In genomic region chr11:7574491-7575129, GRCh38 we compare ENCODE assay signal across 19 cellular contexts.
DNase-seq lines count a peak whose midpoint lies in the region; TF ChIP-seq lines count a peak whose summit lies in the region.
"Had no signal": no experiment of that assay in that cellular context is flagged by ENCODE, and none has a peak within 500 bp of the region (broad histone marks: within the 10 kb centered on the region; RNA-seq: fewer than 3 reads in every experiment).

No MANE protein-coding gene starts in this region.

- peaks cover 52% of the 10 kb centered on the region for H3K27me3 Mint-ChIP-seq in activated CD4-positive, alpha-beta T cell treated with anti-CD3 and anti-CD28 coated beads, Interleukin-2, amount 10 ng/mL, durations not matched to agents 24 days and 14 days
- H3K27me3 Mint-ChIP-seq: B cell had no signal

- intact Hi-C loops in vagina (cut with DNase I), result loop anchor here (5.0 kb wide), 1 partner anchor 93 kb away; no protein-coding TSS in a partner anchor
- intact Hi-C loops in activated CD4-positive, alpha-beta T cell treated with anti-CD3 and anti-CD28 coated beads, Interleukin-2, amount 10 ng/mL, durations not matched to agents 24 days and 14 days (cut with micrococcal nuclease), result loop anchor here (5.0 kb wide), 1 partner anchor 118 kb away; no protein-coding TSS in a partner anchor

- H3K27ac Mint-ChIP-seq in activated CD4-positive, alpha-beta T cell treated with anti-CD3 and anti-CD28 coated beads, Interleukin-2, amount 10 ng/mL, durations not matched to agents 24 days and 14 days, result no peak overlapping the region
- H3K27ac Mint-ChIP-seq: B cell; stimulated activated naive CD8-positive, alpha-beta T cell treated with anti-CD3 and anti-CD28 coated beads, Interleukin-15, amount 100 ng/mL, for 72 hours had no signal

- H3K4me1 ChIP-seq in parathyroid adenoma, result peaks cover 51% of the 10 kb centered on the region
- peaks cover 55% of the 10 kb centered on the region for H3K4me1 ChIP-seq in vagina

- peak overlapping the region; percentile 20 for H3K4me3 ChIP-seq in parathyroid adenoma (ENCODE audit: low read depth, low read length)
- no peak overlapping the region for H3K4me3 ChIP-seq in vagina
- H3K4me3 ChIP-seq: adrenal gland had no signal

- H3K27ac ChIP-seq in VCaP, result peak overlapping the region; percentile 99
- peak overlapping the region; percentile 97 for H3K27ac ChIP-seq in layer of hippocampus (ENCODE audit: low read depth, low read length)
- peak overlapping the region; percentile 98 for H3K27ac ChIP-seq in parathyroid adenoma
- peak overlapping the region; percentile 93 for H3K27ac ChIP-seq in vagina

- no peaks in the 10 kb centered on the region for H3K27me3 ChIP-seq in layer of hippocampus (ENCODE audit: control insufficient read depth, insufficient read depth, low read length)
- H3K27me3 ChIP-seq in parathyroid adenoma (ENCODE audit: control insufficient read depth, insufficient read depth, low read length), result no peaks in the 10 kb centered on the region
- no peaks in the 10 kb centered on the region for H3K27me3 ChIP-seq in vagina
- H3K27me3 ChIP-seq: adrenal gland had no signal

- H3K36me3 ChIP-seq in parathyroid adenoma (ENCODE audit: control insufficient read depth, insufficient read depth, low read length) (no peaks in the 10 kb centered on the region), vagina (no peaks in the 10 kb centered on the region)
- H3K36me3 ChIP-seq: adrenal gland had no signal

- H3K4me1 Mint-ChIP-seq in activated CD4-positive, alpha-beta T cell treated with anti-CD3 and anti-CD28 coated beads, Interleukin-2, amount 10 ng/mL, durations not matched to agents 24 days and 14 days, result peaks cover 27% of the 10 kb centered on the region

- H3K79me2 ChIP-seq in parathyroid adenoma, result no peaks in the 10 kb centered on the region

- H3K9me3 ChIP-seq in parathyroid adenoma (ENCODE audit: control insufficient read depth, low read length) (no peaks in the 10 kb centered on the region), vagina (no peaks in the 10 kb centered on the region)
- H3K9me3 ChIP-seq: adrenal gland had no signal

- peak overlapping the region; percentile 68 for H3K4me2 ChIP-seq in parathyroid adenoma (ENCODE audit: low read length)

- no peaks in the 10 kb centered on the region for H3K36me3 Mint-ChIP-seq in activated CD4-positive, alpha-beta T cell treated with anti-CD3 and anti-CD28 coated beads, Interleukin-2, amount 10 ng/mL, durations not matched to agents 24 days and 14 days (ENCODE audit: low read depth)

- TF ChIP-seq CTCF in VCaP (conservative IDR thresholded peaks at IDR 0.05) (no peak), parathyroid adenoma (IDR thresholded peaks at IDR 0.05) (no peak), vagina (IDR thresholded peaks at IDR 0.05) (no peak)

- TF ChIP-seq POLR2A in vagina (IDR thresholded peaks at IDR 0.05), result no peak

- DNase-seq in vagina (ENCODE audit: extremely low spot score in 2 of 2) (no peak), NCI-H2081 (lab: John Stamatoyannopoulos, UW) (no peak)
- no peak for DNase-seq in activated CD4-positive, alpha-beta T cell treated with anti-CD3 and anti-CD28 coated beads, Interleukin-2, amount 10 ng/mL, durations not matched to agents 24 days and 14 days
- DNase-seq in activated naive CD4-positive, alpha-beta T cell treated with anti-CD3 and anti-CD28 coated beads, Interleukin-2, amount 50 U/mL, for 16 hours, result no peak
- DNase-seq: activated CD4-positive, CD25-positive, alpha-beta regulatory T cell treated with anti-CD3 and anti-CD28 coated beads, Interleukin-2, amount 50 U/mL, for 72 hours; adrenal gland; Calu3; central memory CD4-positive, alpha-beta T cell; KBM-7; NCI-H1092; NCI-H2107; NCI-H69; PC-3; stimulated activated CD4-positive, alpha-beta T cell treated with anti-CD3 and anti-CD28 coated beads, Interleukin-1b, Interleukin-23, amount 100 ng/mL, for 48 hours; stimulated activated naive CD8-positive, alpha-beta T cell treated with anti-CD3 and anti-CD28 coated beads, Interleukin-15, amount 100 ng/mL, for 72 hours had no signal

- H2AFZ ChIP-seq in parathyroid adenoma, result no peak overlapping the region

- no peak overlapping the region for H3K4me3 Mint-ChIP-seq in activated CD4-positive, alpha-beta T cell treated with anti-CD3 and anti-CD28 coated beads, Interleukin-2, amount 10 ng/mL, durations not matched to agents 24 days and 14 days
- H3K4me3 Mint-ChIP-seq: B cell; stimulated activated naive CD8-positive, alpha-beta T cell treated with anti-CD3 and anti-CD28 coated beads, Interleukin-15, amount 100 ng/mL, for 72 hours had no signal

- H3K9ac ChIP-seq in parathyroid adenoma, result no peak overlapping the region

- H3K9me3 Mint-ChIP-seq in activated CD4-positive, alpha-beta T cell treated with anti-CD3 and anti-CD28 coated beads, Interleukin-2, amount 10 ng/mL, durations not matched to agents 24 days and 14 days, result no peaks in the 10 kb centered on the region
- H3K9me3 Mint-ChIP-seq: stimulated activated naive CD8-positive, alpha-beta T cell treated with anti-CD3 and anti-CD28 coated beads, Interleukin-15, amount 100 ng/mL, for 72 hours had no signal
